24 cellular contexts compared by ENCODE assay signal in the genomic region with DNA sequence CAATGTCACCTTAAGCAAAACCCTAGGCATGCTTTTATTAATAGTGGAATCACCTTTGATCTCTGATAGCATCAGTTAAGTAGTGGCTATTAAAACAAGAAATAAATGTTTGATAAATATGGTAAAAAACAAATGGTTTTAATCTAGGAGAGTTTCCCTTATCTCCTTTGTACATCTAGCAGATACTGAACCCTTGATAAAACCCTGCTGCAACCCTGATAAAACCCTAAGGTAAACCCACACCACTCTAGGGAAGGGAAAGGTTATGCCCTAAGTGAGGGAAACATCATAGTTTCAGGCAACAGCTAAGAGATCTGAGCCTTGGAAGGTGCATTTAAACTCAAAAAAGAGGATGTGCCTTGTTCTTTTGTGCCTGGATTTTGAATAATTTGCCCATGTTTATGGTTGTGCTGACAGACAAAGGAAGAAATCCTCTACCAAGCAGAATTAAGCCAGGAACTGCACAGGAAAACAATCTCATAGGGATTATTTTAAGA.
A peak's percentile ranks its signal among the peaks of the same experiment; 100 is the strongest.
DNase-seq lines count a peak whose midpoint lies in the region; ATAC-seq, FAIRE-seq and TF ChIP-seq lines count a peak whose summit lies in the region.
"Had no signal": no experiment of that assay in that cellular context is flagged by ENCODE, and none has a peak within 500 bp of the region (broad histone marks: within the 10 kb centered on the region; RNA-seq: fewer than 3 reads in every experiment).

No MANE protein-coding gene starts in this region.

- H3K14ac ChIP-seq in neuronal stem cell (ENCODE audit: low read length), result no peak overlapping the region

- no peak overlapping the region for H2BK120ac ChIP-seq in neuronal stem cell (ENCODE audit: low read depth, low read length)

- peaks cover 31% of the 10 kb centered on the region for H3K4me1 ChIP-seq in iPS-18a (ENCODE audit: control insufficient read depth, low read depth, low read length)
- H3K4me1 ChIP-seq in neuronal stem cell (ENCODE audit: control insufficient read depth in 2 of 2, insufficient read depth in 1 of 2, low read depth in 1 of 2, low read length in 2 of 2), result peaks cover 0 to 14% of the 10 kb centered on the region in 2 donors
- H3K4me1 ChIP-seq: BLaER1 treated with 17β-estradiol and CSF1 and Interleukin-3, amounts not matched to agents 10 nM and 100 nM had no signal

- no peak overlapping the region for H3K18ac ChIP-seq in neuronal stem cell (ENCODE audit: low read length)

- H3K4ac ChIP-seq in neuronal stem cell (ENCODE audit: low read length), result no peak overlapping the region

- 0 out of 2 replicates have a peak overlapping the region, but pooled peaks have one; percentile 24 for H3K4me3 Mint-ChIP-seq in WTC11
- H3K4me3 Mint-ChIP-seq: B cell; CD8-positive, alpha-beta T cell; HFFc6 had no signal

- H3K9me3 Mint-ChIP-seq in WTC11, result peaks cover 4% of the 10 kb centered on the region; the same call in 1 of the 2 replicates
- H3K9me3 Mint-ChIP-seq: CD8-positive, alpha-beta T cell had no signal

- H3K27ac Mint-ChIP-seq in WTC11, result peak overlapping the region; percentile 50; the same call in 1 of the 2 replicates
- H3K27ac Mint-ChIP-seq: B cell; CD8-positive, alpha-beta T cell; HFFc6 had no signal

- TF ChIP-seq CTCF in D721Med (IDR thresholded peaks at IDR 0.05; ENCODE audit: insufficient read depth, missing control alignments), result no peak
- no peak for TF ChIP-seq CTCF in WTC11 (IDR thresholded peaks at IDR 0.05)

- no peaks in the 10 kb centered on the region for H3K36me3 Mint-ChIP-seq in WTC11
- H3K36me3 Mint-ChIP-seq: CD8-positive, alpha-beta T cell had no signal

- no peak overlapping the region for H3K23ac ChIP-seq in neuronal stem cell (ENCODE audit: low read depth, low read length, poor library complexity)

- H3K9ac ChIP-seq in iPS-18a (ENCODE audit: low read length) (no peak overlapping the region), neuronal stem cell (ENCODE audit: low read depth, low read length, poor library complexity) (no peak overlapping the region)
- H3K9ac ChIP-seq: BLaER1 treated with 17β-estradiol and CSF1 and Interleukin-3, amounts not matched to agents 10 nM and 100 nM; GM23248 had no signal

- peak overlapping the region; percentile 33 for H3K4me3 ChIP-seq in iPS-18a (ENCODE audit: low read length)
- no peak overlapping the region for H3K4me3 ChIP-seq in neuronal stem cell (ENCODE audit: low read length in 2 of 2)
- H3K4me3 ChIP-seq: BLaER1 treated with 17β-estradiol and CSF1 and Interleukin-3, amounts not matched to agents 10 nM and 100 nM; GM23248; K562 had no signal

- peaks cover 78% of the 10 kb centered on the region for H3K4me1 Mint-ChIP-seq in WTC11
- H3K4me1 Mint-ChIP-seq: B cell had no signal

- H3K27me3 ChIP-seq in iPS-18a (ENCODE audit: control insufficient read depth, insufficient read depth, low read length) (no peaks in the 10 kb centered on the region), neuronal stem cell (ENCODE audit: control insufficient read depth in 3 of 3, insufficient read depth in 3 of 3, low read depth in 1 of 3, low read length in 3 of 3) (no peaks in the 10 kb centered on the region)
- H3K27me3 ChIP-seq: BLaER1 treated with 17β-estradiol and CSF1 and Interleukin-3, amounts not matched to agents 10 nM and 100 nM had no signal

- no peak overlapping the region for H4K8ac ChIP-seq in neuronal stem cell (ENCODE audit: low read depth, low read length)

- H3K9me3 ChIP-seq in iPS-18a (ENCODE audit: control insufficient read depth, low read depth, low read length) (no peaks in the 10 kb centered on the region), neuronal stem cell (replicated peaks in 1 of 2; ENCODE audit: control insufficient read depth in 2 of 2, insufficient read depth in 1 of 2, low read depth in 1 of 2, low read length in 2 of 2) (no peaks in the 10 kb centered on the region)
- H3K9me3 ChIP-seq: BLaER1 treated with 17β-estradiol and CSF1 and Interleukin-3, amounts not matched to agents 10 nM and 100 nM had no signal

- FAIRE-seq in D721Med (lab: Jason Lieb, UNC), result peak; percentile 83
- FAIRE-seq: G401.6, GM12891, GM19239, K562 had no signal

- ATAC-seq in WTC11 (peak; percentile 42), HG02642 (IDR thresholded peaks at IDR 0.05; ENCODE audit: poor library complexity, unreplicated experiment) (no peak)
- ATAC-seq: CD8-positive, alpha-beta T cell; HCT116; K562 had no signal

- H2AK5ac ChIP-seq in neuronal stem cell (ENCODE audit: low read depth, low read length), result no peak overlapping the region

- H3K36me3 ChIP-seq in iPS-18a (ENCODE audit: control insufficient read depth, low read depth, low read length) (no peaks in the 10 kb centered on the region), neuronal stem cell (replicated peaks in 1 of 2; ENCODE audit: control insufficient read depth in 2 of 2, insufficient read depth in 2 of 2, low read length in 2 of 2) (no peaks in the 10 kb centered on the region)
- H3K36me3 ChIP-seq: BLaER1 treated with 17β-estradiol and CSF1 and Interleukin-3, amounts not matched to agents 10 nM and 100 nM had no signal

- no peak for DNase-seq in D721Med (ENCODE audit: insufficient read length, low spot score)
- no peak for DNase-seq in WTC11 (ENCODE audit: low spot score)
- no peak for DNase-seq in neuronal stem cell (ENCODE audit: low spot score)
- DNase-seq in NCI-H526 treated with DMSO at 0.1 percent for 48 hours (lab: John Stamatoyannopoulos, UW), result no peak
- no peak for DNase-seq in amygdala (lab: John Stamatoyannopoulos, UW)
- DNase-seq: Calu3; CD8-positive, alpha-beta T cell; DMS 273 treated with DMSO at 0.1 percent for 48 hours; DMS53; DND-41; GM23248; H7; HFFc6; IMR-90 had no signal

- H2BK5ac ChIP-seq in neuronal stem cell (ENCODE audit: low read length), result no peak overlapping the region

- no peak overlapping the region for H4K91ac ChIP-seq in neuronal stem cell (ENCODE audit: low read depth, low read length, poor library complexity)

- no peaks in the 10 kb centered on the region for H3K79me1 ChIP-seq in neuronal stem cell (ENCODE audit: low read depth, low read length)

- H2AFZ ChIP-seq in neuronal stem cell (ENCODE audit: low read length), result peak overlapping the region; percentile 28
- H2AFZ ChIP-seq: GM23248 had no signal

- CTCF ChIA-PET in WTC11 (lab: Charles Lee), result interaction anchor here (1.3 kb wide), 1 partner anchor 27 kb away, joined by 6 read pairs; no protein-coding TSS in a partner anchor

- peaks cover 43% of the 10 kb centered on the region for H3K27me3 Mint-ChIP-seq in WTC11 (ENCODE audit: low read depth)

- H3K27ac ChIP-seq in iPS-18a (ENCODE audit: low read length) (no peak overlapping the region), neuronal stem cell (replicated peaks; ENCODE audit: low read length) (no peak overlapping the region)
- H3K27ac ChIP-seq: 22Rv1; BLaER1 treated with 17β-estradiol and CSF1 and Interleukin-3, amounts not matched to agents 10 nM and 100 nM; GM23248 had no signal

- no peak overlapping the region for H2BK12ac ChIP-seq in neuronal stem cell (ENCODE audit: low read length)

- POLR2A ChIA-PET in WTC11 (lab: Charles Lee), result no interaction called here

- H3K4me2 ChIP-seq in neuronal stem cell (ENCODE audit: insufficient read depth, low read length, poor library complexity, severe bottlenecking), result no peak overlapping the region
- H3K4me2 ChIP-seq: BLaER1 treated with 17β-estradiol and CSF1 and Interleukin-3, amounts not matched to agents 10 nM and 100 nM had no signal

- no peak overlapping the region for H2BK15ac ChIP-seq in neuronal stem cell (ENCODE audit: low read length)

TF ChIP-seq in WTC11, 78 proteins besides CTCF, POLR2A, EP300 and RAD21:
- 0 out of 2 replicates have a peak, but pooled peaks have one; percentile 62 for TF ChIP-seq ZNF671 (CRISPR knock-in tag; IDR thresholded peaks at IDR 0.05)
- TF ChIP-seq, protein P1, sequence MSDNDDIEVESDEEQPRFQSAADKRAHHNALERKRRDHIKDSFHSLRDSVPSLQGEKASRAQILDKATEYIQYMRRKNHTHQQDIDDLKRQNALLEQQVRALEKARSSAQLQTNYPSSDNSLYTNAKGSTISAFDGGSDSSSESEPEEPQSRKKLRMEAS (CRISPR knock-in tag; IDR thresholded peaks at IDR 0.05), result no peak
